ENCODE assay signal across 23 cellular contexts in genomic region chr17:18148586-18148985, GRCh38. TPM values are rescaled to one million over a fixed set of nuclear protein-coding genes. Genes with fewer than 3 reads are reported as not detected.
DNase-seq lines count a peak whose midpoint lies in the region; ATAC-seq, FAIRE-seq and TF ChIP-seq lines count a peak whose summit lies in the region.
"Had no signal": no experiment of that assay in that cellular context is flagged by ENCODE, and none has a peak within 500 bp of the region (broad histone marks: within the 10 kb centered on the region; RNA-seq: fewer than 3 reads in every experiment).

No MANE protein-coding gene starts in this region.

- H3K4me3 Mint-ChIP-seq in CD8-positive, alpha-beta T cell, result no peak overlapping the region
- H3K4me3 Mint-ChIP-seq: CD14-positive monocyte; CD4-positive, alpha-beta memory T cell; CD4-positive, CD25-positive, alpha-beta regulatory T cell had no signal

- CTCF ChIA-PET in CD8-positive, alpha-beta T cell (lab: Charles Lee), result no interaction called here

- POLR2A ChIA-PET in CD8-positive, alpha-beta T cell (lab: Charles Lee), result no interaction called here

- no peak overlapping the region for H3K27ac ChIP-seq in CD8-positive, alpha-beta T cell (ENCODE audit: low read depth, low read length)
- H3K27ac ChIP-seq: BLaER1 had no signal

- ATAC-seq in GM18511 (IDR thresholded peaks at IDR 0.05; ENCODE audit: unreplicated experiment), result no peak
- no peak for ATAC-seq in CD8-positive, alpha-beta T cell
- ATAC-seq: GM12878 had no signal

- in situ Hi-C loops in G401 (cut with HindIII; ENCODE audit: low sequenced_read_pairs), result no loop called here

- H3K9me3 ChIP-seq in CD8-positive, alpha-beta T cell (ENCODE audit: low read length), result no peaks in the 10 kb centered on the region
- H3K9me3 ChIP-seq: BE2C, BLaER1, Caco-2 had no signal

- intact Hi-C loops in CD8-positive, alpha-beta T cell (cut with DNase I, micrococcal nuclease), result no loop called here

- no peak overlapping the region for H3K4me3 ChIP-seq in CD8-positive, alpha-beta T cell (ENCODE audit: low read depth, low read length)
- H3K4me3 ChIP-seq: BLaER1, GM12878 had no signal

- H3K36me3 ChIP-seq in CD8-positive, alpha-beta T cell (ENCODE audit: insufficient read depth, low read length), result no peaks in the 10 kb centered on the region
- H3K36me3 ChIP-seq: BE2C, BLaER1 had no signal

- H3K27ac Mint-ChIP-seq in CD8-positive, alpha-beta T cell, result no peak overlapping the region
- H3K27ac Mint-ChIP-seq: CD14-positive monocyte; CD4-positive, CD25-positive, alpha-beta regulatory T cell had no signal

- H3K4me1 Mint-ChIP-seq in CD8-positive, alpha-beta T cell (ENCODE audit: low read depth), result peaks cover 7% of the 10 kb centered on the region

- peak; percentile 51 for FAIRE-seq in HTR-8/SVneo (lab: Jason Lieb, UNC)
- FAIRE-seq: A204.1, D721Med, GM12878, GM12892, GM18507, GM19239 had no signal

- no peaks in the 10 kb centered on the region for H3K27me3 ChIP-seq in CD8-positive, alpha-beta T cell (ENCODE audit: insufficient read depth, low read length)
- H3K27me3 ChIP-seq: BE2C, BLaER1 had no signal

- H3K4me1 ChIP-seq in CD8-positive, alpha-beta T cell (ENCODE audit: insufficient read depth, low read length), result peaks cover 6% of the 10 kb centered on the region
- H3K4me1 ChIP-seq: BE2C, Caco-2 had no signal

- no peaks in the 10 kb centered on the region for H3K27me3 Mint-ChIP-seq in CD8-positive, alpha-beta T cell (ENCODE audit: low read depth)
- H3K27me3 Mint-ChIP-seq: CD4-positive, alpha-beta memory T cell; CD4-positive, CD25-positive, alpha-beta regulatory T cell had no signal

- no peaks in the 10 kb centered on the region for H3K9me3 Mint-ChIP-seq in CD8-positive, alpha-beta T cell
- H3K9me3 Mint-ChIP-seq: CD4-positive, alpha-beta memory T cell; CD4-positive, CD25-positive, alpha-beta regulatory T cell had no signal

- H3K36me3 Mint-ChIP-seq in CD8-positive, alpha-beta T cell, result no peaks in the 10 kb centered on the region
- H3K36me3 Mint-ChIP-seq: CD14-positive monocyte; CD4-positive, alpha-beta memory T cell; CD4-positive, CD25-positive, alpha-beta regulatory T cell had no signal

- peak; percentile 51 for DNase-seq in G401 (ENCODE audit: low spot score)
- no peak for DNase-seq in HTR-8/SVneo (ENCODE audit: insufficient read length, low spot score)
- DNase-seq in cerebellum (ENCODE audit: low spot score), result peak; percentile 52
- no peak for DNase-seq in NCI-H2196 treated with DMSO at 0.1 percent for 48 hours (lab: John Stamatoyannopoulos, UW; ENCODE audit: unreplicated experiment)
- DNase-seq in CD8-positive, alpha-beta T cell, result no peak
- DNase-seq: 8988T; ACHN; BE2C; Caco-2; Calu3; CD4-positive, alpha-beta memory T cell; CD4-positive, CD25-positive, alpha-beta regulatory T cell; DMS79 treated with DMSO at 0.1 percent for 48 hours; GDM1 had no signal

- no peak for TF ChIP-seq CTCF in CD8-positive, alpha-beta T cell (IDR thresholded peaks at IDR 0.05)

RNA-seq across cellular contexts. Expression of gene ALKBH5, which starts 35.0 kb away (rescaled TPM):
- 85.0 and 116 TPM in 2 replicates for total RNA-seq in G401 (2014; rRNA removed; shearing (Covaris generic))
- total RNA-seq in cerebellum, result 53.4 TPM
- total RNA-seq in CD8-positive, alpha-beta T cell, result 100 to 1,000 TPM; 138 to 141 TPM

RNA-seq across cellular contexts. Expression of gene MYO15A, which starts 40.0 kb away (rescaled TPM):
- total RNA-seq in G401 (2014; rRNA removed; shearing (Covaris generic)), result not detected in 2 replicates
- 1.6 TPM for total RNA-seq in cerebellum
- total RNA-seq in CD8-positive, alpha-beta T cell, result 1 to 10 TPM in 1 of 2 experiments, under 1 TPM in 1; 0.78 to 1.8 TPM
- total RNA-seq: Caco-2 had no signal

Comparison
In these comparisons a context has a peak if more than half of its experiments do, and no peak if none do; other contexts are left out.
1. DNase-seq: peak in G401 (single experiment) and cerebellum (single experiment); none in HTR-8/SVneo (single experiment), NCI-H2196 treated with DMSO at 0.1 percent for 48 hours (single experiment) and CD8-positive, alpha-beta T cell (0 of 7).